Comparison of ENCODE assay signal across 12 cellular contexts in the genomic region with DNA sequence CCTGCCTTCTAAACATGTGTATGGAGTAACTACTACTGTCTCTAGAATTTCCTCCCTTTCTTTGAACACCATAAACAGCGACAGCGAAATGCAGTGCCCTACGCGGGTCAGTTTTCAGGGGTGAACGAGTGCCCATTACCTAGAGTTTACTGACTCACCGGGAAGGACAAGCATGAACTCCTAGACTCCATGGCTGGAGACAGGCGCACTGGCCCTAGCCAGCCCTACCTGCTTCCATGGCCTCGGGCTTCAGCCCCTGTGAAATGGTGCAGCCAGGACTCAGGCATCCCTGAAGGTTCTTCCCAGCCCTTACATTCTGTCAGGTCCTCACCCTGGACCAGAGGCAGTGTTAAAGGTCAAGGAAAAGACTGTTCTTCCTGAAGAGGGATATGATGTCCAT. TPM values are rescaled to one million over a fixed set of nuclear protein-coding genes. Genes with fewer than 3 reads are reported as not detected.
DNase-seq lines count a peak whose midpoint lies in the region; ATAC-seq, FAIRE-seq and TF ChIP-seq lines count a peak whose summit lies in the region.
"Had no signal": no experiment of that assay in that cellular context is flagged by ENCODE, and none has a peak within 500 bp of the region (broad histone marks: within the 10 kb centered on the region; RNA-seq: fewer than 3 reads in every experiment).

No MANE protein-coding gene starts in this region.

- CTCF ChIA-PET in WTC11 (lab: Charles Lee), result interaction anchor here (0.6 to 2.4 kb wide), 3 partner anchors 12 to 64 kb away, joined by 4 to 41 read pairs (median 6); no protein-coding TSS in a partner anchor

- H3K79me2 ChIP-seq in keratinocyte (ENCODE audit: control insufficient read depth, insufficient read depth, low read length), result peaks cover 93% of the 10 kb centered on the region

- no peak for FAIRE-seq in keratinocyte (lab: Jason Lieb, UNC)

- dilution Hi-C loops in keratinocyte (cut with MboI; ENCODE audit: extremely low pct_ligation_motif_present, low sequenced_read_pairs), result no loop called here

- no peak overlapping the region for H3K4me3 ChIP-seq in keratinocyte (ENCODE audit: control insufficient read depth in 2 of 3, extremely low read depth in 1 of 3, insufficient read depth in 2 of 3, low read depth in 1 of 3, low read length in 3 of 3)
- H3K4me3 ChIP-seq in subcutaneous abdominal adipose tissue (ENCODE audit: low read depth in 1 of 5, low read length in 5 of 5), result no peak overlapping the region

- H2AFZ ChIP-seq in keratinocyte (ENCODE audit: control insufficient read depth, low read length), result no peak overlapping the region

- H3K36me3 ChIP-seq in keratinocyte (ENCODE audit: control insufficient read depth in 2 of 2, extremely low read depth in 1 of 2, insufficient read depth in 2 of 2, low read length in 2 of 2) (peaks cover 10 to 36% of the 10 kb centered on the region in 2 experiments), subcutaneous abdominal adipose tissue (ENCODE audit: control insufficient read depth in 5 of 5, insufficient read depth in 5 of 5, low read length in 5 of 5) (peaks cover 0 to 24% (median 12%) of the 10 kb centered on the region in 5 donors)

- H3K9ac ChIP-seq in keratinocyte (ENCODE audit: control insufficient read depth, extremely low read depth, insufficient read depth, low read length) (no peak overlapping the region), subcutaneous abdominal adipose tissue (ENCODE audit: low read length in 5 of 5) (peak overlapping the region in 2 of 5 donors; percentile 23)

- peaks cover 36% of the 10 kb centered on the region for H3K4me1 ChIP-seq in keratinocyte (ENCODE audit: control insufficient read depth, extremely low read depth, insufficient read depth, low read length)
- peaks cover 0 to 41% (median 32%) of the 10 kb centered on the region in 5 donors for H3K4me1 ChIP-seq in subcutaneous abdominal adipose tissue (ENCODE audit: control insufficient read depth in 5 of 5, insufficient read depth in 5 of 5, low read length in 5 of 5)

- no peaks in the 10 kb centered on the region for H3K9me3 Mint-ChIP-seq in activated T-cell treated with anti-CD3 and anti-CD28 coated beads, Interleukin-2, amount 50 U/mL, for 24 hours
- H3K9me3 Mint-ChIP-seq in WTC11, result no peaks in the 10 kb centered on the region
- H3K9me3 Mint-ChIP-seq: natural killer cell had no signal

- H3K4me3 Mint-ChIP-seq in activated T-cell treated with anti-CD3 and anti-CD28 coated beads, Interleukin-2, amount 50 U/mL, for 24 hours, result no peak overlapping the region
- no peak overlapping the region for H3K4me3 Mint-ChIP-seq in WTC11
- H3K4me3 Mint-ChIP-seq: natural killer cell had no signal

- TF ChIP-seq CTCF in WTC11 (IDR thresholded peaks at IDR 0.05) (no peak), keratinocyte (optimal IDR thresholded peaks at IDR 0.05 in 1 of 3, IDR thresholded peaks at IDR 0.05 in 1 of 3, conservative IDR thresholded peaks at IDR 0.05 in 1 of 3; ENCODE audit: extremely low read depth in 1 of 3, insufficient read depth in 2 of 3, low read length in 3 of 3) (no peak)

- no peak overlapping the region for H3K27ac ChIP-seq in keratinocyte (ENCODE audit: control insufficient read depth, insufficient read depth, low read length)
- peak overlapping the region; percentile 77 for H3K27ac ChIP-seq in subcutaneous abdominal adipose tissue (ENCODE audit: low read depth, low read length)

- peak overlapping the region; percentile 92 for H3K27ac Mint-ChIP-seq in activated T-cell treated with anti-CD3 and anti-CD28 coated beads, Interleukin-2, amount 50 U/mL, for 24 hours
- H3K27ac Mint-ChIP-seq in WTC11, result peak overlapping the region; percentile 97

- peaks cover 93% of the 10 kb centered on the region for H3K4me1 Mint-ChIP-seq in activated T-cell treated with anti-CD3 and anti-CD28 coated beads, Interleukin-2, amount 50 U/mL, for 24 hours (ENCODE audit: low read depth)
- peaks cover 41% of the 10 kb centered on the region for H3K4me1 Mint-ChIP-seq in WTC11

- H3K9me1 ChIP-seq in keratinocyte (ENCODE audit: control insufficient read depth, extremely low read depth, insufficient read depth, low read length), result peaks cover 9% of the 10 kb centered on the region

- POLR2A ChIA-PET in WTC11 (lab: Charles Lee), result no interaction called here

- H3K4me2 ChIP-seq in keratinocyte (ENCODE audit: control insufficient read depth, extremely low read depth, insufficient read depth, low read depth, low read length), result peak overlapping the region; percentile 75

- ATAC-seq in WTC11 (no peak), HG03571 (IDR thresholded peaks at IDR 0.05; ENCODE audit: unreplicated experiment) (no peak), GM18520 (IDR thresholded peaks at IDR 0.05; ENCODE audit: unreplicated experiment) (no peak)
- ATAC-seq: natural killer cell had no signal

- no peaks in the 10 kb centered on the region for H3K27me3 Mint-ChIP-seq in activated T-cell treated with anti-CD3 and anti-CD28 coated beads, Interleukin-2, amount 50 U/mL, for 24 hours
- H3K27me3 Mint-ChIP-seq in WTC11 (ENCODE audit: low read depth), result no peaks in the 10 kb centered on the region

- H3K27me3 ChIP-seq in keratinocyte (ENCODE audit: control insufficient read depth, extremely low read depth, insufficient read depth, low read length) (no peaks in the 10 kb centered on the region), subcutaneous abdominal adipose tissue (ENCODE audit: control insufficient read depth in 5 of 5, insufficient read depth in 4 of 5, low read length in 5 of 5) (no peaks in the 10 kb centered on the region)

- DNase-seq in activated T-cell treated with anti-CD3 and anti-CD28 coated beads, Interleukin-2, amount 50 U/mL, for 24 hours, result no peak
- no peak for DNase-seq in activated T-cell treated with anti-CD3 and anti-CD28 coated beads, Interleukin-2, amount 50 U/mL, for 48 hours
- DNase-seq in WTC11 (ENCODE audit: low spot score), result no peak
- DNase-seq in keratinocyte (ENCODE audit: low read depth, low spot score), result no peak
- no peak for DNase-seq in NOMO-1 (lab: John Stamatoyannopoulos, UW; ENCODE audit: unreplicated experiment in 2 of 2)
- DNase-seq: Calu3; MV-4-11; natural killer cell; stimulated activated naive CD4-positive, alpha-beta T cell had no signal

- H3K36me3 Mint-ChIP-seq in activated T-cell treated with anti-CD3 and anti-CD28 coated beads, Interleukin-2, amount 50 U/mL, for 24 hours (ENCODE audit: low read depth), result peaks cover 82% of the 10 kb centered on the region
- H3K36me3 Mint-ChIP-seq in WTC11, result peaks cover 11% of the 10 kb centered on the region; the same call in 1 of the 2 replicates
- H3K36me3 Mint-ChIP-seq: natural killer cell had no signal

- no peaks in the 10 kb centered on the region for H3K9me3 ChIP-seq in keratinocyte (ENCODE audit: control insufficient read depth, low read depth, low read length)
- H3K9me3 ChIP-seq in subcutaneous abdominal adipose tissue (ENCODE audit: control insufficient read depth in 5 of 5, low read length in 5 of 5), result no peaks in the 10 kb centered on the region

- peaks cover 60% of the 10 kb centered on the region for H4K20me1 ChIP-seq in keratinocyte (ENCODE audit: control insufficient read depth, extremely low read depth, insufficient read depth, low read length)

TF ChIP-seq in WTC11, 78 proteins besides CTCF, POLR2A, EP300 and RAD21 (continues in another document):
- TF ChIP-seq SP1 (CRISPR knock-in tag; conservative IDR thresholded peaks at IDR 0.05) (no peak), SOX15 (CRISPR knock-in tag; IDR thresholded peaks at IDR 0.05) (no peak), ZNF423 (CRISPR knock-in tag; IDR thresholded peaks at IDR 0.05) (no peak), TCF7 (CRISPR knock-in tag; IDR thresholded peaks at IDR 0.05; ENCODE audit: low read depth) (no peak)
- TF ChIP-seq, protein P1, sequence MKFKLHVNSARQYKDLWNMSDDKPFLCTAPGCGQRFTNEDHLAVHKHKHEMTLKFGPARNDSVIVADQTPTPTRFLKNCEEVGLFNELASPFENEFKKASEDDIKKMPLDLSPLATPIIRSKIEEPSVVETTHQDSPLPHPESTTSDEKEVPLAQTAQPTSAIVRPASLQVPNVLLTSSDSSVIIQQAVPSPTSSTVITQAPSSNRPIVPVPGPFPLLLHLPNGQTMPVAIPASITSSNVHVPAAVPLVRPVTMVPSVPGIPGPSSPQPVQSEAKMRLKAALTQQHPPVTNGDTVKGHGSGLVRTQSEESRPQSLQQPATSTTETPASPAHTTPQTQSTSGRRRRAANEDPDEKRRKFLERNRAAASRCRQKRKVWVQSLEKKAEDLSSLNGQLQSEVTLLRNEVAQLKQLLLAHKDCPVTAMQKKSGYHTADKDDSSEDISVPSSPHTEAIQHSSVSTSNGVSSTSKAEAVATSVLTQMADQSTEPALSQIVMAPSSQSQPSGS (CRISPR knock-in tag; IDR thresholded peaks at IDR 0.05; ENCODE audit: borderline replicate concordance, low read depth), result no peak
- TF ChIP-seq, protein P2, sequence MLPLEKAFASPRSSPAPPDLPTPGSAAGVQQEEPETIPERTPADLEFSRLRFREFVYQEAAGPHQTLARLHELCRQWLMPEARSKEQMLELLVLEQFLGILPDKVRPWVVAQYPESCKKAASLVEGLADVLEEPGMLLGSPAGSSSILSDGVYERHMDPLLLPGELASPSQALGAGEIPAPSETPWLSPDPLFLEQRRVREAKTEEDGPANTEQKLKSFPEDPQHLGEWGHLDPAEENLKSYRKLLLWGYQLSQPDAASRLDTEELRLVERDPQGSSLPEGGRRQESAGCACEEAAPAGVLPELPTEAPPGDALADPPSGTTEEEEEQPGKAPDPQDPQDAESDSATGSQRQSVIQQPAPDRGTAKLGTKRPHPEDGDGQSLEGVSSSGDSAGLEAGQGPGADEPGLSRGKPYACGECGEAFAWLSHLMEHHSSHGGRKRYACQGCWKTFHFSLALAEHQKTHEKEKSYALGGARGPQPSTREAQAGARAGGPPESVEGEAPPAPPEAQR (CRISPR knock-in tag; IDR thresholded peaks at IDR 0.05), result no peak

RNA-seq across cellular contexts. Expression of a gene that starts 8.5 kb away (rescaled TPM):
- total RNA-seq in WTC11 (2021), result 74.5 to 76.3 TPM (median 75.6 TPM) in 3 replicates
- polyA plus RNA-seq in keratinocyte, result 36.4 to 61.4 TPM (median 44.6 TPM) in 3 replicates
- polyA plus RNA-seq in keratinocyte (2011; ENCODE audit: low read depth), result 14.4 TPM
- 28.9 and 55.0 TPM in 2 replicates for polyA plus RNA-seq in keratinocyte (2011; cell fraction: cytosol; rRNA removed)
- 41.3 and 61.5 TPM in 2 replicates for polyA plus RNA-seq in keratinocyte (2011; cell fraction: nucleus; rRNA removed)
- 28.9 and 55.7 TPM in 2 replicates for polyA plus RNA-seq in keratinocyte (2012; ENCODE audit: low replicate concordance)
- 37.0 to 68.2 TPM (median 38.0 TPM) in 3 replicates for polyA minus RNA-seq in keratinocyte
- polyA minus RNA-seq in keratinocyte (2011; cell fraction: cytosol; rRNA and poly(A)+ RNA removed), result 38.9 TPM
- 20.0 and 33.6 TPM in 2 replicates for polyA minus RNA-seq in keratinocyte (2011; cell fraction: nucleus; rRNA and poly(A)+ RNA removed)

RNA-seq across cellular contexts. Expression of a gene that starts 55.4 kb away (rescaled TPM):
- 4.6 to 5.8 TPM (median 5.3 TPM) in 3 replicates for total RNA-seq in WTC11 (2021)
- polyA plus RNA-seq in keratinocyte, result 1.6 to 3.6 TPM (median 2.7 TPM) in 3 replicates
- 1.6 TPM for polyA plus RNA-seq in keratinocyte (2011; ENCODE audit: low read depth)
- polyA plus RNA-seq in keratinocyte (2011; cell fraction: cytosol; rRNA removed), result 0.45 and 1.0 TPM in 2 replicates
- polyA plus RNA-seq in keratinocyte (2011; cell fraction: nucleus; rRNA removed), result 10.1 and 13.7 TPM in 2 replicates
- polyA plus RNA-seq in keratinocyte (2012; ENCODE audit: low replicate concordance), result 1.7 and 2.6 TPM in 2 replicates
- 0.43 to 1.4 TPM (median 1.3 TPM) in 3 replicates for polyA minus RNA-seq in keratinocyte
- 1.2 TPM for polyA minus RNA-seq in keratinocyte (2011; cell fraction: cytosol; rRNA and poly(A)+ RNA removed)
- 2.9 and 4.1 TPM in 2 replicates for polyA minus RNA-seq in keratinocyte (2011; cell fraction: nucleus; rRNA and poly(A)+ RNA removed)
